ENCODE assay signal across 1 cellular context in the genomic region with DNA sequence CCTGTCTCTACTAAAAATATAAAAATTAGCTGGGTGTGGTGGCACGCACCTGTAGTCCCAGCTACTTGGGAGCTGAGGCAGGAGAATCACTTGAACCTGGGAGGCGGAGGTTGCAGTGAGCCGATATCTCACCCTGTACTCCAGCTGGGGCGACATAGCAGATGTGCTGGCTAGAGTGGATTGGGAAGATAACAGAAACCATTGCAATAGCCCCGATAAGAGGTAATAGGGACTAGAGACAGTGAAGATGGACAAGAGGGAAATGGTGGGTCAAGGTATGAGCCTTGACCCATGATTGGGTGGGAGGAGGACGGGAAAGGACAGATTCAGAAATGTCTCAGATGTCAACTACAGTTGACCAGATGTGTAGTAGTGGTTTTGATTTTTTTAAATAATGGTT.
TF ChIP-seq lines count a peak whose summit lies in the region.

No MANE protein-coding gene starts in this region.

TF ChIP-seq in WTC11, 78 proteins besides CTCF, POLR2A, EP300 and RAD21 (continued from another document):
- TF ChIP-seq ZNF317 (CRISPR knock-in tag; IDR thresholded peaks at IDR 0.05; ENCODE audit: borderline replicate concordance, low read depth) (no peak), FOXJ3 (CRISPR knock-in tag; IDR thresholded peaks at IDR 0.05; ENCODE audit: borderline replicate concordance) (no peak), NR2C2 (CRISPR knock-in tag; IDR thresholded peaks at IDR 0.05) (no peak), FOXP1 (CRISPR knock-in tag; IDR thresholded peaks at IDR 0.05; ENCODE audit: borderline replicate concordance) (no peak), KAT7 (CRISPR knock-in tag; IDR thresholded peaks at IDR 0.05; ENCODE audit: borderline replicate concordance) (no peak), MYBL2 (CRISPR knock-in tag; IDR thresholded peaks at IDR 0.05) (no peak)
- TF ChIP-seq, protein P1, sequence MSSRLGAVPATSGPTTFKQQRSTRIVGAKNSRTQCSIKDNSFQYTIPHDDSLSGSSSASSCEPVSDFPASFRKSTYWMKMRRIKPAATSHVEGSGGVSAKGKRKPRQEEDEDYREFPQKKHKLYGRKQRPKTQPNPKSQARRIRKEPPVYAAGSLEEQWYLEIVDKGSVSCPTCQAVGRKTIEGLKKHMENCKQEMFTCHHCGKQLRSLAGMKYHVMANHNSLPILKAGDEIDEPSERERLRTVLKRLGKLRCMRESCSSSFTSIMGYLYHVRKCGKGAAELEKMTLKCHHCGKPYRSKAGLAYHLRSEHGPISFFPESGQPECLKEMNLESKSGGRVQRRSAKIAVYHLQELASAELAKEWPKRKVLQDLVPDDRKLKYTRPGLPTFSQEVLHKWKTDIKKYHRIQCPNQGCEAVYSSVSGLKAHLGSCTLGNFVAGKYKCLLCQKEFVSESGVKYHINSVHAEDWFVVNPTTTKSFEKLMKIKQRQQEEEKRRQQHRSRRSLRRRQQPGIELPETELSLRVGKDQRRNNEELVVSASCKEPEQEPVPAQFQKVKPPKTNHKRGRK (CRISPR knock-in tag; IDR thresholded peaks at IDR 0.05; ENCODE audit: borderline replicate concordance), result no peak
- TF ChIP-seq, protein P2, sequence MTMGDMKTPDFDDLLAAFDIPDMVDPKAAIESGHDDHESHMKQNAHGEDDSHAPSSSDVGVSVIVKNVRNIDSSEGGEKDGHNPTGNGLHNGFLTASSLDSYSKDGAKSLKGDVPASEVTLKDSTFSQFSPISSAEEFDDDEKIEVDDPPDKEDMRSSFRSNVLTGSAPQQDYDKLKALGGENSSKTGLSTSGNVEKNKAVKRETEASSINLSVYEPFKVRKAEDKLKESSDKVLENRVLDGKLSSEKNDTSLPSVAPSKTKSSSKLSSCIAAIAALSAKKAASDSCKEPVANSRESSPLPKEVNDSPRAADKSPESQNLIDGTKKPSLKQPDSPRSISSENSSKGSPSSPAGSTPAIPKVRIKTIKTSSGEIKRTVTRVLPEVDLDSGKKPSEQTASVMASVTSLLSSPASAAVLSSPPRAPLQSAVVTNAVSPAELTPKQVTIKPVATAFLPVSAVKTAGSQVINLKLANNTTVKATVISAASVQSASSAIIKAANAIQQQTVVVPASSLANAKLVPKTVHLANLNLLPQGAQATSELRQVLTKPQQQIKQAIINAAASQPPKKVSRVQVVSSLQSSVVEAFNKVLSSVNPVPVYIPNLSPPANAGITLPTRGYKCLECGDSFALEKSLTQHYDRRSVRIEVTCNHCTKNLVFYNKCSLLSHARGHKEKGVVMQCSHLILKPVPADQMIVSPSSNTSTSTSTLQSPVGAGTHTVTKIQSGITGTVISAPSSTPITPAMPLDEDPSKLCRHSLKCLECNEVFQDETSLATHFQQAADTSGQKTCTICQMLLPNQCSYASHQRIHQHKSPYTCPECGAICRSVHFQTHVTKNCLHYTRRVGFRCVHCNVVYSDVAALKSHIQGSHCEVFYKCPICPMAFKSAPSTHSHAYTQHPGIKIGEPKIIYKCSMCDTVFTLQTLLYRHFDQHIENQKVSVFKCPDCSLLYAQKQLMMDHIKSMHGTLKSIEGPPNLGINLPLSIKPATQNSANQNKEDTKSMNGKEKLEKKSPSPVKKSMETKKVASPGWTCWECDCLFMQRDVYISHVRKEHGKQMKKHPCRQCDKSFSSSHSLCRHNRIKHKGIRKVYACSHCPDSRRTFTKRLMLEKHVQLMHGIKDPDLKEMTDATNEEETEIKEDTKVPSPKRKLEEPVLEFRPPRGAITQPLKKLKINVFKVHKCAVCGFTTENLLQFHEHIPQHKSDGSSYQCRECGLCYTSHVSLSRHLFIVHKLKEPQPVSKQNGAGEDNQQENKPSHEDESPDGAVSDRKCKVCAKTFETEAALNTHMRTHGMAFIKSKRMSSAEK (CRISPR knock-in tag; IDR thresholded peaks at IDR 0.05; ENCODE audit: borderline replicate concordance), result no peak
- TF ChIP-seq, protein P3, sequence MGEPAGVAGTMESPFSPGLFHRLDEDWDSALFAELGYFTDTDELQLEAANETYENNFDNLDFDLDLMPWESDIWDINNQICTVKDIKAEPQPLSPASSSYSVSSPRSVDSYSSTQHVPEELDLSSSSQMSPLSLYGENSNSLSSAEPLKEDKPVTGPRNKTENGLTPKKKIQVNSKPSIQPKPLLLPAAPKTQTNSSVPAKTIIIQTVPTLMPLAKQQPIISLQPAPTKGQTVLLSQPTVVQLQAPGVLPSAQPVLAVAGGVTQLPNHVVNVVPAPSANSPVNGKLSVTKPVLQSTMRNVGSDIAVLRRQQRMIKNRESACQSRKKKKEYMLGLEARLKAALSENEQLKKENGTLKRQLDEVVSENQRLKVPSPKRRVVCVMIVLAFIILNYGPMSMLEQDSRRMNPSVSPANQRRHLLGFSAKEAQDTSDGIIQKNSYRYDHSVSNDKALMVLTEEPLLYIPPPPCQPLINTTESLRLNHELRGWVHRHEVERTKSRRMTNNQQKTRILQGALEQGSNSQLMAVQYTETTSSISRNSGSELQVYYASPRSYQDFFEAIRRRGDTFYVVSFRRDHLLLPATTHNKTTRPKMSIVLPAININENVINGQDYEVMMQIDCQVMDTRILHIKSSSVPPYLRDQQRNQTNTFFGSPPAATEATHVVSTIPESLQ (CRISPR knock-in tag; IDR thresholded peaks at IDR 0.05), result no peak
- TF ChIP-seq, protein P4, sequence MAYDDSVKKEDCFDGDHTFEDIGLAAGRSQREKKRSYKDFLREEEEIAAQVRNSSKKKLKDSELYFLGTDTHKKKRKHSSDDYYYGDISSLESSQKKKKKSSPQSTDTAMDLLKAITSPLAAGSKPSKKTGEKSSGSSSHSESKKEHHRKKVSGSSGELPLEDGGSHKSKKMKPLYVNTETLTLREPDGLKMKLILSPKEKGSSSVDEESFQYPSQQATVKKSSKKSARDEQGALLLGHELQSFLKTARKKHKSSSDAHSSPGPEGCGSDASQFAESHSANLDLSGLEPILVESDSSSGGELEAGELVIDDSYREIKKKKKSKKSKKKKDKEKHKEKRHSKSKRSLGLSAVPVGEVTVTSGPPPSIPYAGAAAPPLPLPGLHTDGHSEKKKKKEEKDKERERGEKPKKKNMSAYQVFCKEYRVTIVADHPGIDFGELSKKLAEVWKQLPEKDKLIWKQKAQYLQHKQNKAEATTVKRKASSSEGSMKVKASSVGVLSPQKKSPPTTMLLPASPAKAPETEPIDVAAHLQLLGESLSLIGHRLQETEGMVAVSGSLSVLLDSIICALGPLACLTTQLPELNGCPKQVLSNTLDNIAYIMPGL (CRISPR knock-in tag; IDR thresholded peaks at IDR 0.05), result no peak
- TF ChIP-seq, protein P5, sequence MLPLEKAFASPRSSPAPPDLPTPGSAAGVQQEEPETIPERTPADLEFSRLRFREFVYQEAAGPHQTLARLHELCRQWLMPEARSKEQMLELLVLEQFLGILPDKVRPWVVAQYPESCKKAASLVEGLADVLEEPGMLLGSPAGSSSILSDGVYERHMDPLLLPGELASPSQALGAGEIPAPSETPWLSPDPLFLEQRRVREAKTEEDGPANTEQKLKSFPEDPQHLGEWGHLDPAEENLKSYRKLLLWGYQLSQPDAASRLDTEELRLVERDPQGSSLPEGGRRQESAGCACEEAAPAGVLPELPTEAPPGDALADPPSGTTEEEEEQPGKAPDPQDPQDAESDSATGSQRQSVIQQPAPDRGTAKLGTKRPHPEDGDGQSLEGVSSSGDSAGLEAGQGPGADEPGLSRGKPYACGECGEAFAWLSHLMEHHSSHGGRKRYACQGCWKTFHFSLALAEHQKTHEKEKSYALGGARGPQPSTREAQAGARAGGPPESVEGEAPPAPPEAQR (CRISPR knock-in tag; IDR thresholded peaks at IDR 0.05), result no peak
- TF ChIP-seq, protein P6, sequence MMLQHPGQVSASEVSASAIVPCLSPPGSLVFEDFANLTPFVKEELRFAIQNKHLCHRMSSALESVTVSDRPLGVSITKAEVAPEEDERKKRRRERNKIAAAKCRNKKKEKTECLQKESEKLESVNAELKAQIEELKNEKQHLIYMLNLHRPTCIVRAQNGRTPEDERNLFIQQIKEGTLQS (CRISPR knock-in tag; conservative IDR thresholded peaks at IDR 0.05), result no peak
- TF ChIP-seq, protein P7, sequence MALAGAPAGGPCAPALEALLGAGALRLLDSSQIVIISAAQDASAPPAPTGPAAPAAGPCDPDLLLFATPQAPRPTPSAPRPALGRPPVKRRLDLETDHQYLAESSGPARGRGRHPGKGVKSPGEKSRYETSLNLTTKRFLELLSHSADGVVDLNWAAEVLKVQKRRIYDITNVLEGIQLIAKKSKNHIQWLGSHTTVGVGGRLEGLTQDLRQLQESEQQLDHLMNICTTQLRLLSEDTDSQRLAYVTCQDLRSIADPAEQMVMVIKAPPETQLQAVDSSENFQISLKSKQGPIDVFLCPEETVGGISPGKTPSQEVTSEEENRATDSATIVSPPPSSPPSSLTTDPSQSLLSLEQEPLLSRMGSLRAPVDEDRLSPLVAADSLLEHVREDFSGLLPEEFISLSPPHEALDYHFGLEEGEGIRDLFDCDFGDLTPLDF (CRISPR knock-in tag; IDR thresholded peaks at IDR 0.05), result no peak
